Comparison of ENCODE assay signal across 8 cellular contexts in the genomic region with DNA sequence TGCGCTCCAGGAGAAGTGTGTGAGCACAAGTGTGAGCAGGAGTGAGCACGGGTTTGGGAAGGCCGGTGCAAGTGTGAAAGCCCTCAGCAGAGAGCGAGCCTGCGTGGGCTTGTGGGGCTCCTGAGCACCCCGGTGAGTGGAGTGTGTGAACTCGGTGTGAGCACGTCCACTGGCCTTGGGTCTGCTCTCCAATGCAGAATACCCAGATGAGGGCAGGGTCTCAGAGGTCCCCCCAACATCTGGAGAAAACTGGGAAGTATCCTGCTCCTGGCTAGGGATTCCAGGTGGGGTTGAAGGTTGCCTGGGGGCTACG. TPM values are rescaled to one million over a fixed set of nuclear protein-coding genes. Genes with fewer than 3 reads are reported as not detected.
A peak's percentile ranks its signal among the peaks of the same experiment; 100 is the strongest.
DNase-seq lines count a peak whose midpoint lies in the region; ATAC-seq and TF ChIP-seq lines count a peak whose summit lies in the region.

No MANE protein-coding gene starts in this region.

- CTCF ChIA-PET in activated CD4-positive, alpha-beta memory T cell treated with anti-CD3 and anti-CD28 coated beads, Interleukin-2, amount 10 ng/mL, durations not matched to agents 7 days and 5 days (lab: Charles Lee): interaction anchor here (0.6 to 6.3 kb wide), 3 partner anchors 11 to 62 kb away, joined by 3 to 80 read pairs (median 11); a partner anchor contains a TSS

- H3K27ac ChIP-seq in GM23338 (ENCODE audit: low read depth) (no peak overlapping the region), right cardiac atrium (ENCODE audit: low read length) (peak overlapping the region; percentile 36)

- H4K20me1 ChIP-seq in GM23338 (replicated peaks; ENCODE audit: insufficient read depth): peaks cover under 1% of the 10 kb centered on the region; the same call in 1 of the 2 replicates

- H3K4me2 ChIP-seq in GM23338 (peak overlapping the region; percentile 90), skeletal muscle satellite cell (ENCODE audit: low read length) (peak overlapping the region; percentile 96)

- H3K9me3 ChIP-seq in right cardiac atrium (ENCODE audit: control insufficient read depth, low read length) (no peaks in the 10 kb centered on the region), skeletal muscle satellite cell (replicated peaks; ENCODE audit: low read length) (no peaks in the 10 kb centered on the region)

- peaks cover 24% of the 10 kb centered on the region for H3K27me3 Mint-ChIP-seq in GM23338 (ENCODE audit: insufficient read depth, low read depth, poor library complexity)
- peaks cover 4% of the 10 kb centered on the region for H3K27me3 Mint-ChIP-seq in activated CD4-positive, alpha-beta memory T cell treated with anti-CD3 and anti-CD28 coated beads, Interleukin-2, amount 10 ng/mL, durations not matched to agents 7 days and 5 days

- 24% methylated on average over 9 of the region's 9 CpGs for WGBS in right cardiac atrium

- peaks cover 14% of the 10 kb centered on the region for H3K4me1 Mint-ChIP-seq in GM23338
- H3K4me1 Mint-ChIP-seq in activated CD4-positive, alpha-beta memory T cell treated with anti-CD3 and anti-CD28 coated beads, Interleukin-2, amount 10 ng/mL, durations not matched to agents 7 days and 5 days: peaks cover 39% of the 10 kb centered on the region

- H3F3A ChIP-seq in GM23338 (replicated peaks; ENCODE audit: low read depth): peaks cover 7% of the 10 kb centered on the region

- peak overlapping the region; percentile 95; the same call in 1 of the 2 replicates for H3K27ac Mint-ChIP-seq in GM23338
- peak overlapping the region; percentile 93 for H3K27ac Mint-ChIP-seq in activated CD4-positive, alpha-beta memory T cell treated with anti-CD3 and anti-CD28 coated beads, Interleukin-2, amount 10 ng/mL, durations not matched to agents 7 days and 5 days

- DNase-seq in GM23338 (ENCODE audit: low spot score) (no peak), right cardiac atrium (no peak), DMS53 treated with DMSO at 0.1 percent for 48 hours (lab: John Stamatoyannopoulos, UW; ENCODE audit: unreplicated experiment) (no peak), NCI-H1417 (lab: John Stamatoyannopoulos, UW) (no peak)
- DNase-seq in activated CD4-positive, alpha-beta memory T cell treated with anti-CD3 and anti-CD28 coated beads, Interleukin-2, amount 10 ng/mL, durations not matched to agents 7 days and 5 days: no peak

- H3K4me3 ChIP-seq in GM23338 (peak overlapping the region; percentile 91), right cardiac atrium (ENCODE audit: low read length) (peak overlapping the region; percentile 59), skeletal muscle satellite cell (ENCODE audit: low read length) (peak overlapping the region; percentile 75)

- peaks cover 36% of the 10 kb centered on the region for H3K79me2 ChIP-seq in GM23338 (replicated peaks; ENCODE audit: insufficient read depth)

- no peaks in the 10 kb centered on the region; the same call in 2 of the 3 replicates for H3K9me3 Mint-ChIP-seq in GM23338
- H3K9me3 Mint-ChIP-seq in activated CD4-positive, alpha-beta memory T cell treated with anti-CD3 and anti-CD28 coated beads, Interleukin-2, amount 10 ng/mL, durations not matched to agents 7 days and 5 days: no peaks in the 10 kb centered on the region

- H3K27me3 ChIP-seq in GM23338 (ENCODE audit: insufficient read depth) (peaks cover 18% of the 10 kb centered on the region), right cardiac atrium (ENCODE audit: control insufficient read depth, insufficient read depth) (no peaks in the 10 kb centered on the region), skeletal muscle satellite cell (ENCODE audit: control insufficient read depth, insufficient read depth, low read length) (no peaks in the 10 kb centered on the region)

- H3K36me3 ChIP-seq in GM23338 (ENCODE audit: insufficient read depth) (no peaks in the 10 kb centered on the region), skeletal muscle satellite cell (ENCODE audit: insufficient read depth, low read length) (no peaks in the 10 kb centered on the region)

- ATAC-seq in GM23338 (no peak), right cardiac atrium (no peak), GM18870 (IDR thresholded peaks at IDR 0.05; ENCODE audit: unreplicated experiment) (no peak), GM19463 (IDR thresholded peaks at IDR 0.05; ENCODE audit: unreplicated experiment) (no peak)

- peak overlapping the region; percentile 84 for H3K9ac ChIP-seq in skeletal muscle satellite cell (ENCODE audit: low read depth, low read length)

- peak overlapping the region; percentile 100 for H3K4me3 Mint-ChIP-seq in GM23338
- H3K4me3 Mint-ChIP-seq in activated CD4-positive, alpha-beta memory T cell treated with anti-CD3 and anti-CD28 coated beads, Interleukin-2, amount 10 ng/mL, durations not matched to agents 7 days and 5 days: peak overlapping the region; percentile 99

- intact Hi-C loops in right cardiac atrium (cut with DNase I): no loop called here

- no peaks in the 10 kb centered on the region for H3K9me2 ChIP-seq in GM23338 (ENCODE audit: insufficient read depth)

- POLR2A ChIA-PET in activated CD4-positive, alpha-beta memory T cell treated with anti-CD3 and anti-CD28 coated beads, Interleukin-2, amount 10 ng/mL, durations not matched to agents 7 days and 5 days (lab: Charles Lee): interaction anchor here (4.4 to 5.4 kb wide), 2 partner anchors 11 to 22 kb away, joined by 41 to 68 read pairs; a partner anchor contains a TSS

- peaks cover 9% of the 10 kb centered on the region; the same call in 1 of the 2 replicates for H3K4me1 ChIP-seq in GM23338 (ENCODE audit: insufficient read depth)
- peaks cover 8% of the 10 kb centered on the region for H3K4me1 ChIP-seq in right cardiac atrium (ENCODE audit: control insufficient read depth, insufficient read depth, low read length)
- H3K4me1 ChIP-seq in skeletal muscle satellite cell (ENCODE audit: control insufficient read depth, insufficient read depth, low read length): peaks cover 13% of the 10 kb centered on the region

- no peak for TF ChIP-seq CTCF in GM23338 (conservative IDR thresholded peaks at IDR 0.05; ENCODE audit: low read depth in 2 of 2)

- 0 out of 2 replicates have a peak overlapping the region, but pooled peaks have one; percentile 38 for H2AFZ ChIP-seq in GM23338

- peaks cover 10% of the 10 kb centered on the region; the same call in 2 of the 3 replicates for H3K36me3 Mint-ChIP-seq in GM23338 (ENCODE audit: low read depth)
- peaks cover 18% of the 10 kb centered on the region for H3K36me3 Mint-ChIP-seq in activated CD4-positive, alpha-beta memory T cell treated with anti-CD3 and anti-CD28 coated beads, Interleukin-2, amount 10 ng/mL, durations not matched to agents 7 days and 5 days (ENCODE audit: low read depth)

TF ChIP-seq in GM23338, 12 proteins besides CTCF, POLR2A, EP300 and RAD21 (continues in another document):
- no peak for TF ChIP-seq EZH2 (IDR thresholded peaks at IDR 0.05; ENCODE audit: low read depth, unreplicated experiment)
- TF ChIP-seq, protein P1, sequence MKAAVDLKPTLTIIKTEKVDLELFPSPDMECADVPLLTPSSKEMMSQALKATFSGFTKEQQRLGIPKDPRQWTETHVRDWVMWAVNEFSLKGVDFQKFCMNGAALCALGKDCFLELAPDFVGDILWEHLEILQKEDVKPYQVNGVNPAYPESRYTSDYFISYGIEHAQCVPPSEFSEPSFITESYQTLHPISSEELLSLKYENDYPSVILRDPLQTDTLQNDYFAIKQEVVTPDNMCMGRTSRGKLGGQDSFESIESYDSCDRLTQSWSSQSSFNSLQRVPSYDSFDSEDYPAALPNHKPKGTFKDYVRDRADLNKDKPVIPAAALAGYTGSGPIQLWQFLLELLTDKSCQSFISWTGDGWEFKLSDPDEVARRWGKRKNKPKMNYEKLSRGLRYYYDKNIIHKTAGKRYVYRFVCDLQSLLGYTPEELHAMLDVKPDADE (IDR thresholded peaks at IDR 0.05): no peak
- no peak for TF ChIP-seq ZNF331 (CRISPR knock-in tag; IDR thresholded peaks at IDR 0.05; ENCODE audit: low read depth)
- no peak for TF ChIP-seq ZNF114 (CRISPR knock-in tag; IDR thresholded peaks at IDR 0.05)

RNA-seq across cellular contexts. Expression of a gene that starts 1.2 kb away (rescaled TPM):
- total RNA-seq in GM23338 (2014; rRNA removed; shearing (Covaris generic)): 50.1 and 55.1 TPM in 2 replicates
- polyA plus RNA-seq in GM23338 (2016; fragmentation: Nextera tagmentation; extraction: Ambion mirVana) (13.7 and 15.7 TPM in 2 replicates), right cardiac atrium (199 TPM)
- 10 to 100 TPM; 38.5 to 42.2 TPM for total RNA-seq in activated CD4-positive, alpha-beta memory T cell treated with anti-CD3 and anti-CD28 coated beads, Interleukin-2, amount 10 ng/mL, durations not matched to agents 7 days and 5 days
- 100 to 1,000 TPM; 132 to 171 (median 141) TPM for total RNA-seq in right cardiac atrium
- 35.5 and 38.0 TPM in 2 replicates for total RNA-seq in skeletal muscle satellite cell (2012; rRNA removed)

RNA-seq across cellular contexts. Expression of a gene that starts 6.4 kb away (rescaled TPM):
- not detected in 2 replicates for total RNA-seq in GM23338 (2014; rRNA removed; shearing (Covaris generic))
- polyA plus RNA-seq in GM23338 (2016; fragmentation: Nextera tagmentation; extraction: Ambion mirVana) (0.99 and 1.8 TPM in 2 replicates), right cardiac atrium (0.14 TPM)
- total RNA-seq in activated CD4-positive, alpha-beta memory T cell treated with anti-CD3 and anti-CD28 coated beads, Interleukin-2, amount 10 ng/mL, durations not matched to agents 7 days and 5 days: not detected
- not detected for total RNA-seq in right cardiac atrium
- total RNA-seq in skeletal muscle satellite cell (2012; rRNA removed): not detected in 2 replicates

RNA-seq across cellular contexts. Expression of a gene that starts 10.8 kb away (rescaled TPM):
- 298 and 349 TPM in 2 replicates for total RNA-seq in GM23338 (2014; rRNA removed; shearing (Covaris generic))
- 927 and 1,003 TPM in 2 replicates for polyA plus RNA-seq in GM23338 (2016; fragmentation: Nextera tagmentation; extraction: Ambion mirVana)
- total RNA-seq in activated CD4-positive, alpha-beta memory T cell treated with anti-CD3 and anti-CD28 coated beads, Interleukin-2, amount 10 ng/mL, durations not matched to agents 7 days and 5 days: 100 to 1,000 TPM; 137 to 145 TPM
- total RNA-seq in right cardiac atrium: 100 to 1,000 TPM in 3 of 4 donors, 10 to 100 TPM in 1; 91.7 to 103 (median 102) TPM
- polyA plus RNA-seq in right cardiac atrium: 144 TPM
- 182 and 236 TPM in 2 replicates for total RNA-seq in skeletal muscle satellite cell (2012; rRNA removed)

RNA-seq across cellular contexts. Expression of a gene that starts 11.4 kb away (rescaled TPM):
- total RNA-seq in GM23338 (2014; rRNA removed; shearing (Covaris generic)): 202 and 212 TPM in 2 replicates
- polyA plus RNA-seq in GM23338 (2016; fragmentation: Nextera tagmentation; extraction: Ambion mirVana) (300 and 312 TPM in 2 replicates), right cardiac atrium (683 TPM)
- total RNA-seq in activated CD4-positive, alpha-beta memory T cell treated with anti-CD3 and anti-CD28 coated beads, Interleukin-2, amount 10 ng/mL, durations not matched to agents 7 days and 5 days: 100 to 1,000 TPM; 137 to 139 TPM
- 100 to 1,000 TPM; 258 to 356 (median 315) TPM for total RNA-seq in right cardiac atrium
- total RNA-seq in skeletal muscle satellite cell (2012; rRNA removed): 128 and 144 TPM in 2 replicates

RNA-seq across cellular contexts. Expression of a gene that starts 15.4 kb away (rescaled TPM):
- 1.0 TPM in 1 of 2 replicates, not detected in the other for total RNA-seq in GM23338 (2014; rRNA removed; shearing (Covaris generic))
- not detected in 2 replicates for polyA plus RNA-seq in GM23338 (2016; fragmentation: Nextera tagmentation; extraction: Ambion mirVana)
- under 1 TPM in 1 of 2 experiments, not detected in 1; 0.15 TPM for total RNA-seq in activated CD4-positive, alpha-beta memory T cell treated with anti-CD3 and anti-CD28 coated beads, Interleukin-2, amount 10 ng/mL, durations not matched to agents 7 days and 5 days
- total RNA-seq in right cardiac atrium: not detected
- 0.05 TPM for polyA plus RNA-seq in right cardiac atrium
- under 0.01 TPM in 1 of 2 replicates, not detected in the other for total RNA-seq in skeletal muscle satellite cell (2012; rRNA removed)
